In genomic region chr4:9381012-9381534, GRCh38 we compare ENCODE assay signal across 8 cellular contexts. TPM values are rescaled to one million over a fixed set of nuclear protein-coding genes. Genes with fewer than 3 reads are reported as not detected.
A peak's percentile ranks its signal among the peaks of the same experiment; 100 is the strongest.
DNase-seq lines count a peak whose midpoint lies in the region; ATAC-seq, FAIRE-seq and TF ChIP-seq lines count a peak whose summit lies in the region.
"Not testable (repeated sequence)": the region's sequence is repeated elsewhere in the genome, so short reads cannot be mapped to it uniquely, and the experiment has no call there.

No MANE protein-coding gene starts in this region.

- H3K27ac Mint-ChIP-seq in CD4-positive, alpha-beta memory T cell; activated T-helper 2 cell treated with anti-CD3 and anti-CD28 coated beads, Interferon-gamma antibody, Interleukin-2, Interleukin-4, amounts not matched to agents 10 μg/mL and 5 μg/mL and 100 μg/mL, durations not matched to agents 14 hours and 24 hours and 36 hours; progenitor cell of endocrine pancreas; stimulated activated memory B cell treated with anti-CD40 and anti-IgM and Interleukin-4, amounts not matched to agents 10 μg/mL and 1 μg/mL and 100 μg/mL, for 72 hours: not testable (repeated sequence)

- H3K27ac ChIP-seq in CD4-positive, alpha-beta memory T cell (ENCODE audit: low read depth, low read length); HL-60 (replicated peaks): not testable (repeated sequence)

- not testable (repeated sequence) for ATAC-seq in stimulated activated memory B cell treated with anti-CD40 and anti-IgM and Interleukin-4, amounts not matched to agents 10 μg/mL and 1 μg/mL and 100 μg/mL, for 72 hours

- H3K27me3 Mint-ChIP-seq in CD4-positive, alpha-beta memory T cell; activated T-helper 2 cell treated with anti-CD3 and anti-CD28 coated beads, Interferon-gamma antibody, Interleukin-2, Interleukin-4, amounts not matched to agents 10 μg/mL and 5 μg/mL and 100 μg/mL, durations not matched to agents 14 hours and 24 hours and 36 hours (ENCODE audit: low read depth); progenitor cell of endocrine pancreas; stimulated activated memory B cell treated with anti-CD40 and anti-IgM and Interleukin-4, amounts not matched to agents 10 μg/mL and 1 μg/mL and 100 μg/mL, for 72 hours: not testable (repeated sequence)

- intact Hi-C loops in CD4-positive, alpha-beta memory T cell (cut with micrococcal nuclease); activated T-helper 2 cell treated with anti-CD3 and anti-CD28 coated beads, Interferon-gamma antibody, Interleukin-2, Interleukin-4, amounts not matched to agents 10 μg/mL and 5 μg/mL and 100 μg/mL, durations not matched to agents 14 hours and 24 hours and 36 hours (cut with micrococcal nuclease): not testable (repeated sequence)

- not testable (repeated sequence) for H3K4me3 ChIP-seq in CD4-positive, alpha-beta memory T cell (ENCODE audit: low read length in 2 of 2)
- H3K4me3 ChIP-seq in HL-60 (replicated peaks; ENCODE audit: insufficient read depth, low read length) = peak overlapping the region; percentile 40

- not testable (repeated sequence) for H3K9me3 Mint-ChIP-seq in CD4-positive, alpha-beta memory T cell; activated T-helper 2 cell treated with anti-CD3 and anti-CD28 coated beads, Interferon-gamma antibody, Interleukin-2, Interleukin-4, amounts not matched to agents 10 μg/mL and 5 μg/mL and 100 μg/mL, durations not matched to agents 14 hours and 24 hours and 36 hours; progenitor cell of endocrine pancreas (ENCODE audit: low read depth); stimulated activated memory B cell treated with anti-CD40 and anti-IgM and Interleukin-4, amounts not matched to agents 10 μg/mL and 1 μg/mL and 100 μg/mL, for 72 hours

- not testable (repeated sequence) for H3K9me3 ChIP-seq in CD4-positive, alpha-beta memory T cell (ENCODE audit: control insufficient read depth in 1 of 2, low read length in 2 of 2)

- not testable (repeated sequence) for H3K27me3 ChIP-seq in CD4-positive, alpha-beta memory T cell (ENCODE audit: insufficient read depth, low read length); HL-60 (ENCODE audit: insufficient read depth, poor library complexity, severe bottlenecking)

- not testable (repeated sequence) for TF ChIP-seq CTCF in HL-60 (IDR thresholded peaks at IDR 0.05; ENCODE audit: insufficient read depth, low read length)
- TF ChIP-seq CTCF in progenitor cell of endocrine pancreas (IDR thresholded peaks at IDR 0.05; ENCODE audit: unreplicated experiment) = peak; percentile 60

- CTCF ChIA-PET in CD4-positive, alpha-beta memory T cell (lab: Charles Lee; ENCODE audit: partially characterized antibody) = not testable (repeated sequence)

- H3K4me3 Mint-ChIP-seq in CD4-positive, alpha-beta memory T cell = peak overlapping the region in 6 of 8 donors; percentile 12 to 64 (median 43)
- H3K4me3 Mint-ChIP-seq in activated T-helper 2 cell treated with anti-CD3 and anti-CD28 coated beads, Interferon-gamma antibody, Interleukin-2, Interleukin-4, amounts not matched to agents 10 μg/mL and 5 μg/mL and 100 μg/mL, durations not matched to agents 14 hours and 24 hours and 36 hours (ENCODE audit: low read depth) = peak overlapping the region; percentile 33
- H3K4me3 Mint-ChIP-seq in progenitor cell of endocrine pancreas (ENCODE audit: low read depth) = peak overlapping the region; percentile 24
- H3K4me3 Mint-ChIP-seq in stimulated activated memory B cell treated with anti-CD40 and anti-IgM and Interleukin-4, amounts not matched to agents 10 μg/mL and 1 μg/mL and 100 μg/mL, for 72 hours = peak overlapping the region; percentile 68

- peak; percentile 38 to 61 (median 49) for DNase-seq in CD4-positive, alpha-beta memory T cell
- DNase-seq in HL-60 (ENCODE audit: low read depth in 1 of 2, low spot score in 1 of 2) (peak in 1 of 2 experiments; percentile 50), T-helper 2 cell (peak; percentile 1 to 52 (median 11)), left kidney (ENCODE audit: low read depth, low spot score) (peak; percentile 41), progenitor cell of endocrine pancreas (ENCODE audit: low spot score, unreplicated experiment) (peak; percentile 44)
- DNase-seq in activated T-helper 2 cell treated with anti-CD3 and anti-CD28 coated beads, Interferon-gamma antibody, Interleukin-2, Interleukin-4, amounts not matched to agents 10 μg/mL and 5 μg/mL and 100 μg/mL, durations not matched to agents 14 hours and 24 hours and 36 hours (ENCODE audit: low spot score) = peak; percentile 57

- H3K4me1 Mint-ChIP-seq in CD4-positive, alpha-beta memory T cell; activated T-helper 2 cell treated with anti-CD3 and anti-CD28 coated beads, Interferon-gamma antibody, Interleukin-2, Interleukin-4, amounts not matched to agents 10 μg/mL and 5 μg/mL and 100 μg/mL, durations not matched to agents 14 hours and 24 hours and 36 hours (ENCODE audit: low read depth); progenitor cell of endocrine pancreas (ENCODE audit: low read depth); stimulated activated memory B cell treated with anti-CD40 and anti-IgM and Interleukin-4, amounts not matched to agents 10 μg/mL and 1 μg/mL and 100 μg/mL, for 72 hours: not testable (repeated sequence)

- H3K36me3 ChIP-seq in CD4-positive, alpha-beta memory T cell (ENCODE audit: insufficient read depth, low read length) = not testable (repeated sequence)

- H3K4me1 ChIP-seq in CD4-positive, alpha-beta memory T cell (ENCODE audit: insufficient read depth, low read length) = not testable (repeated sequence)

- H3K36me3 Mint-ChIP-seq in CD4-positive, alpha-beta memory T cell; activated T-helper 2 cell treated with anti-CD3 and anti-CD28 coated beads, Interferon-gamma antibody, Interleukin-2, Interleukin-4, amounts not matched to agents 10 μg/mL and 5 μg/mL and 100 μg/mL, durations not matched to agents 14 hours and 24 hours and 36 hours (ENCODE audit: low read depth); progenitor cell of endocrine pancreas (ENCODE audit: insufficient read depth); stimulated activated memory B cell treated with anti-CD40 and anti-IgM and Interleukin-4, amounts not matched to agents 10 μg/mL and 1 μg/mL and 100 μg/mL, for 72 hours: not testable (repeated sequence)

- POLR2A ChIA-PET in CD4-positive, alpha-beta memory T cell (lab: Charles Lee; ENCODE audit: partially characterized antibody) = not testable (repeated sequence)

- FAIRE-seq in endometrium (lab: Jason Lieb, UNC) = peak; percentile 54

RNA-seq across cellular contexts. Expression of gene USP17L30, which starts 18.1 kb away (rescaled TPM):
- not detected for total RNA-seq in CD4-positive, alpha-beta memory T cell
- polyA plus RNA-seq in CD4-positive, alpha-beta memory T cell = not detected
- not detected in 2 replicates for total RNA-seq in activated T-helper 2 cell treated with anti-CD3 and anti-CD28 coated beads, Interferon-gamma antibody, Interleukin-2, Interleukin-4, amounts not matched to agents 10 μg/mL and 5 μg/mL and 100 μg/mL, durations not matched to agents 14 hours and 24 hours and 36 hours
- total RNA-seq in progenitor cell of endocrine pancreas = not detected in 2 replicates

RNA-seq across cellular contexts. Expression of gene USP17L29, which starts 27.6 kb away (rescaled TPM):
- not detected for total RNA-seq in CD4-positive, alpha-beta memory T cell
- not detected for polyA plus RNA-seq in CD4-positive, alpha-beta memory T cell
- total RNA-seq in activated T-helper 2 cell treated with anti-CD3 and anti-CD28 coated beads, Interferon-gamma antibody, Interleukin-2, Interleukin-4, amounts not matched to agents 10 μg/mL and 5 μg/mL and 100 μg/mL, durations not matched to agents 14 hours and 24 hours and 36 hours = not detected in 2 replicates
- not detected in 2 replicates for total RNA-seq in progenitor cell of endocrine pancreas

RNA-seq across cellular contexts. Expression of gene USP17L28, which starts 32.4 kb away (rescaled TPM):
- total RNA-seq in CD4-positive, alpha-beta memory T cell = not detected
- not detected for polyA plus RNA-seq in CD4-positive, alpha-beta memory T cell
- total RNA-seq in activated T-helper 2 cell treated with anti-CD3 and anti-CD28 coated beads, Interferon-gamma antibody, Interleukin-2, Interleukin-4, amounts not matched to agents 10 μg/mL and 5 μg/mL and 100 μg/mL, durations not matched to agents 14 hours and 24 hours and 36 hours = not detected in 2 replicates
- not detected in 2 replicates for total RNA-seq in progenitor cell of endocrine pancreas

RNA-seq across cellular contexts. Expression of gene USP17L27, which starts 37.1 kb away (rescaled TPM):
- total RNA-seq in CD4-positive, alpha-beta memory T cell = not detected
- polyA plus RNA-seq in CD4-positive, alpha-beta memory T cell = not detected
- not detected in 2 replicates for total RNA-seq in activated T-helper 2 cell treated with anti-CD3 and anti-CD28 coated beads, Interferon-gamma antibody, Interleukin-2, Interleukin-4, amounts not matched to agents 10 μg/mL and 5 μg/mL and 100 μg/mL, durations not matched to agents 14 hours and 24 hours and 36 hours
- not detected in 2 replicates for total RNA-seq in progenitor cell of endocrine pancreas

RNA-seq across cellular contexts. Expression of gene USP17L5, which starts 41.9 kb away (rescaled TPM):
- total RNA-seq in CD4-positive, alpha-beta memory T cell = not detected
- polyA plus RNA-seq in CD4-positive, alpha-beta memory T cell = not detected
- not detected in 2 replicates for total RNA-seq in activated T-helper 2 cell treated with anti-CD3 and anti-CD28 coated beads, Interferon-gamma antibody, Interleukin-2, Interleukin-4, amounts not matched to agents 10 μg/mL and 5 μg/mL and 100 μg/mL, durations not matched to agents 14 hours and 24 hours and 36 hours
- not detected in 2 replicates for total RNA-seq in progenitor cell of endocrine pancreas
